In the genomic region with DNA sequence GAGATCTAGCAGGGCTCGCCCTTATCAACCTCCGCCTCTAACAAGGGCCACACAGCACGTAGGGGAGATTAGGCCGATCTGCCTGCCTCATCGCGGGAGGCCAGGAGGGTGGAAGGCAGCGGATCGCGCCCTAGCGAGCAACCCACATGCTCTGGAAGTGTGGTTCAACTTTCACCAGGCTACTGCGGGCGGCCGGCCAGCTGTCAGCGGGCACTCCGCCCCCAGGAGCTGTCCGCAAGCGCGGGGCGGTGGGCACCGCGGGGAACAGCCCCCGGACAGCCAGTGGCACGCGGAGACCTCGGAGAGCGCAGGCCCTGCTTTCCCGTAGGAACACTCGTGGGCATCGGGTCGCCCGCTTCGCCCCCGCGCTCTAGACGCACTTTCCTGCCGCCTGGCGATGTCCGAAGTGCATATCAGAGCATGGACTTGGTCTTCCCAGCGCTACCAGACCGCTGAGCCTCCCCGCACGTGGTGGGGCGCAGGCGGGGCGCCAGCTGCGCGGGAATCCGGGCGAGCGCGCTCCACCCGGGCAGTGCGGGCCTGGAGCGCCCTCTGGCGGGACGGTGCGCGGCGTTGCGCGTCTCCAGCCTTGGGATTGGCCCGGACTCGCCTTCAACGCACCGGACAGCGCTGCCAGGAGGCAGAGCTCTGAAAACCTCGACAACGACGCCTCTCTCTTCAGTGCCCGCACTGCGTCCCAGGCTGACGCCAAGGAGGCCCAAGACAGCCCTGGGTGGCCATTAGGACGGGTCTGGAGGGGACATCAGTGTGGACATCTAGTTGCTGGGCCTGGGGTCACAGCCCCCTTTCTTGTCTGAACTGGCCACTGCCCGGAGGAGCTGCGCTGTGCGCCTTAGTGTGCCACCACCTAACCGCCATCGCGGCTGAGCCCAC, we compare ENCODE assay signal across 1 cellular context.
TF ChIP-seq lines count a peak whose summit lies in the region.

No MANE protein-coding gene starts in this region.

TF ChIP-seq in HepG2, 621 proteins besides CTCF, POLR2A, EP300 and RAD21 (continued from another document and continues in another):
- TF ChIP-seq, protein P1, sequence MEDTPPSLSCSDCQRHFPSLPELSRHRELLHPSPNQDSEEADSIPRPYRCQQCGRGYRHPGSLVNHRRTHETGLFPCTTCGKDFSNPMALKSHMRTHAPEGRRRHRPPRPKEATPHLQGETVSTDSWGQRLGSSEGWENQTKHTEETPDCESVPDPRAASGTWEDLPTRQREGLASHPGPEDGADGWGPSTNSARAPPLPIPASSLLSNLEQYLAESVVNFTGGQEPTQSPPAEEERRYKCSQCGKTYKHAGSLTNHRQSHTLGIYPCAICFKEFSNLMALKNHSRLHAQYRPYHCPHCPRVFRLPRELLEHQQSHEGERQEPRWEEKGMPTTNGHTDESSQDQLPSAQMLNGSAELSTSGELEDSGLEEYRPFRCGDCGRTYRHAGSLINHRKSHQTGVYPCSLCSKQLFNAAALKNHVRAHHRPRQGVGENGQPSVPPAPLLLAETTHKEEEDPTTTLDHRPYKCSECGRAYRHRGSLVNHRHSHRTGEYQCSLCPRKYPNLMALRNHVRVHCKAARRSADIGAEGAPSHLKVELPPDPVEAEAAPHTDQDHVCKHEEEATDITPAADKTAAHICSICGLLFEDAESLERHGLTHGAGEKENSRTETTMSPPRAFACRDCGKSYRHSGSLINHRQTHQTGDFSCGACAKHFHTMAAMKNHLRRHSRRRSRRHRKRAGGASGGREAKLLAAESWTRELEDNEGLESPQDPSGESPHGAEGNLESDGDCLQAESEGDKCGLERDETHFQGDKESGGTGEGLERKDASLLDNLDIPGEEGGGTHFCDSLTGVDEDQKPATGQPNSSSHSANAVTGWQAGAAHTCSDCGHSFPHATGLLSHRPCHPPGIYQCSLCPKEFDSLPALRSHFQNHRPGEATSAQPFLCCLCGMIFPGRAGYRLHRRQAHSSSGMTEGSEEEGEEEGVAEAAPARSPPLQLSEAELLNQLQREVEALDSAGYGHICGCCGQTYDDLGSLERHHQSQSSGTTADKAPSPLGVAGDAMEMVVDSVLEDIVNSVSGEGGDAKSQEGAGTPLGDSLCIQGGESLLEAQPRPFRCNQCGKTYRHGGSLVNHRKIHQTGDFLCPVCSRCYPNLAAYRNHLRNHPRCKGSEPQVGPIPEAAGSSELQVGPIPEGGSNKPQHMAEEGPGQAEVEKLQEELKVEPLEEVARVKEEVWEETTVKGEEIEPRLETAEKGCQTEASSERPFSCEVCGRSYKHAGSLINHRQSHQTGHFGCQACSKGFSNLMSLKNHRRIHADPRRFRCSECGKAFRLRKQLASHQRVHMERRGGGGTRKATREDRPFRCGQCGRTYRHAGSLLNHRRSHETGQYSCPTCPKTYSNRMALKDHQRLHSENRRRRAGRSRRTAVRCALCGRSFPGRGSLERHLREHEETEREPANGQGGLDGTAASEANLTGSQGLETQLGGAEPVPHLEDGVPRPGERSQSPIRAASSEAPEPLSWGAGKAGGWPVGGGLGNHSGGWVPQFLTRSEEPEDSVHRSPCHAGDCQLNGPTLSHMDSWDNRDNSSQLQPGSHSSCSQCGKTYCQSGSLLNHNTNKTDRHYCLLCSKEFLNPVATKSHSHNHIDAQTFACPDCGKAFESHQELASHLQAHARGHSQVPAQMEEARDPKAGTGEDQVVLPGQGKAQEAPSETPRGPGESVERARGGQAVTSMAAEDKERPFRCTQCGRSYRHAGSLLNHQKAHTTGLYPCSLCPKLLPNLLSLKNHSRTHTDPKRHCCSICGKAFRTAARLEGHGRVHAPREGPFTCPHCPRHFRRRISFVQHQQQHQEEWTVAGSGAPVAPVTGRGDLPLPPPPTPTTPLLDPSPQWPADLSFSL (CRISPR knock-in tag; IDR thresholded peaks at IDR 0.05), result no peak
- TF ChIP-seq ZNF841 (CRISPR knock-in tag; IDR thresholded peaks at IDR 0.05; ENCODE audit: borderline replicate concordance) (peak; percentile 82; the same call in 1 of the 2 replicates), ZNF598 (CRISPR knock-in tag; IDR thresholded peaks at IDR 0.05; ENCODE audit: borderline replicate concordance) (peak; percentile 71; the same call in 1 of the 2 replicates), ELF3 (CRISPR knock-in tag; IDR thresholded peaks at IDR 0.05) (peak; percentile 59; the same call in 1 of the 2 replicates), ZNF614 (CRISPR knock-in tag; IDR thresholded peaks at IDR 0.05; ENCODE audit: borderline replicate concordance) (peak; percentile 85), TARDBP (CRISPR knock-in tag; IDR thresholded peaks at IDR 0.05) (0 out of 2 replicates have a peak, but pooled peaks have one; percentile 25), ZNF772 (CRISPR knock-in tag; IDR thresholded peaks at IDR 0.05) (peak; percentile 92; the same call in 1 of the 2 replicates), TAF1 (CRISPR knock-in tag; IDR thresholded peaks at IDR 0.05) (no peak), BCL6 (CRISPR knock-in tag; IDR thresholded peaks at IDR 0.05) (peak; percentile 42; the same call in 1 of the 2 replicates), ZNF724P (CRISPR knock-in tag; IDR thresholded peaks at IDR 0.05; ENCODE audit: borderline replicate concordance) (peak; percentile 91; the same call in 1 of the 2 replicates), ZNF567 (CRISPR knock-in tag; IDR thresholded peaks at IDR 0.05; ENCODE audit: borderline replicate concordance) (0 out of 2 replicates have a peak, but pooled peaks have one; percentile 58), HDAC1 (CRISPR knock-in tag; IDR thresholded peaks at IDR 0.05) (0 out of 2 replicates have a peak, but pooled peaks have one; percentile 34), ZNF431 (CRISPR knock-in tag; IDR thresholded peaks at IDR 0.05; ENCODE audit: borderline replicate concordance, low read depth) (peak; percentile 74), HOXA9 (CRISPR knock-in tag; IDR thresholded peaks at IDR 0.05; ENCODE audit: borderline replicate concordance) (peak; percentile 88), ZBTB8A (CRISPR knock-in tag; IDR thresholded peaks at IDR 0.05; ENCODE audit: borderline replicate concordance, low read depth) (no peak), ZNF883 (CRISPR knock-in tag; IDR thresholded peaks at IDR 0.05; ENCODE audit: not compliant biosample characterization) (peak; percentile 96), ZNF333 (CRISPR knock-in tag; IDR thresholded peaks at IDR 0.05; ENCODE audit: borderline replicate concordance) (0 out of 2 replicates have a peak, but pooled peaks have one; percentile 11), ZKSCAN5 (CRISPR knock-in tag; IDR thresholded peaks at IDR 0.05) (no peak), ZNF879 (CRISPR knock-in tag; IDR thresholded peaks at IDR 0.05) (peak; percentile 90; the same call in 1 of the 2 replicates), ZMYM4 (CRISPR knock-in tag; IDR thresholded peaks at IDR 0.05) (peak; percentile 54; the same call in 1 of the 2 replicates), GATA4 (IDR thresholded peaks at IDR 0.05; ENCODE audit: borderline replicate concordance, low read depth) (no peak), RARG (CRISPR knock-in tag; IDR thresholded peaks at IDR 0.05; ENCODE audit: low read depth) (no peak), NAIF1 (CRISPR knock-in tag; IDR thresholded peaks at IDR 0.05; ENCODE audit: borderline replicate concordance) (no peak; the same call in 1 of the 2 replicates), CBFB (CRISPR knock-in tag; IDR thresholded peaks at IDR 0.05) (peak; percentile 69; the same call in 1 of the 2 replicates), ZNF549 (CRISPR knock-in tag; IDR thresholded peaks at IDR 0.05) (peak; percentile 46; the same call in 1 of the 2 replicates), ZNF780A (CRISPR knock-in tag; IDR thresholded peaks at IDR 0.05) (no peak), TEAD2 (CRISPR knock-in tag; IDR thresholded peaks at IDR 0.05) (peak; percentile 79; the same call in 1 of the 2 replicates), NFIC (IDR thresholded peaks at IDR 0.05; ENCODE audit: low read length) (no peak), SP4 (CRISPR knock-in tag; IDR thresholded peaks at IDR 0.05) (0 out of 2 replicates have a peak, but pooled peaks have one; percentile 54), NR2F1 (CRISPR knock-in tag; IDR thresholded peaks at IDR 0.05) (no peak)
- TF ChIP-seq, protein P2, sequence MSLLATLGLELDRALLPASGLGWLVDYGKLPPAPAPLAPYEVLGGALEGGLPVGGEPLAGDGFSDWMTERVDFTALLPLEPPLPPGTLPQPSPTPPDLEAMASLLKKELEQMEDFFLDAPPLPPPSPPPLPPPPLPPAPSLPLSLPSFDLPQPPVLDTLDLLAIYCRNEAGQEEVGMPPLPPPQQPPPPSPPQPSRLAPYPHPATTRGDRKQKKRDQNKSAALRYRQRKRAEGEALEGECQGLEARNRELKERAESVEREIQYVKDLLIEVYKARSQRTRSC (CRISPR knock-in tag; IDR thresholded peaks at IDR 0.05; ENCODE audit: low read depth), result no peak
- TF ChIP-seq, protein P3, sequence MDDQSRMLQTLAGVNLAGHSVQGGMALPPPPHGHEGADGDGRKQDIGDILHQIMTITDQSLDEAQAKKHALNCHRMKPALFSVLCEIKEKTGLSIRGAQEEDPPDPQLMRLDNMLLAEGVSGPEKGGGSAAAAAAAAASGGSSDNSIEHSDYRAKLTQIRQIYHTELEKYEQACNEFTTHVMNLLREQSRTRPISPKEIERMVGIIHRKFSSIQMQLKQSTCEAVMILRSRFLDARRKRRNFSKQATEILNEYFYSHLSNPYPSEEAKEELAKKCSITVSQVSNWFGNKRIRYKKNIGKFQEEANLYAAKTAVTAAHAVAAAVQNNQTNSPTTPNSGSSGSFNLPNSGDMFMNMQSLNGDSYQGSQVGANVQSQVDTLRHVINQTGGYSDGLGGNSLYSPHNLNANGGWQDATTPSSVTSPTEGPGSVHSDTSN (CRISPR knock-in tag; IDR thresholded peaks at IDR 0.05; ENCODE audit: borderline replicate concordance), result no peak; the same call in 1 of the 2 replicates
- TF ChIP-seq, protein P4, sequence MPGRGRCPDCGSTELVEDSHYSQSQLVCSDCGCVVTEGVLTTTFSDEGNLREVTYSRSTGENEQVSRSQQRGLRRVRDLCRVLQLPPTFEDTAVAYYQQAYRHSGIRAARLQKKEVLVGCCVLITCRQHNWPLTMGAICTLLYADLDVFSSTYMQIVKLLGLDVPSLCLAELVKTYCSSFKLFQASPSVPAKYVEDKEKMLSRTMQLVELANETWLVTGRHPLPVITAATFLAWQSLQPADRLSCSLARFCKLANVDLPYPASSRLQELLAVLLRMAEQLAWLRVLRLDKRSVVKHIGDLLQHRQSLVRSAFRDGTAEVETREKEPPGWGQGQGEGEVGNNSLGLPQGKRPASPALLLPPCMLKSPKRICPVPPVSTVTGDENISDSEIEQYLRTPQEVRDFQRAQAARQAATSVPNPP (CRISPR knock-in tag; IDR thresholded peaks at IDR 0.05), result peak; percentile 85; the same call in 1 of the 2 replicates
- TF ChIP-seq, protein P5, sequence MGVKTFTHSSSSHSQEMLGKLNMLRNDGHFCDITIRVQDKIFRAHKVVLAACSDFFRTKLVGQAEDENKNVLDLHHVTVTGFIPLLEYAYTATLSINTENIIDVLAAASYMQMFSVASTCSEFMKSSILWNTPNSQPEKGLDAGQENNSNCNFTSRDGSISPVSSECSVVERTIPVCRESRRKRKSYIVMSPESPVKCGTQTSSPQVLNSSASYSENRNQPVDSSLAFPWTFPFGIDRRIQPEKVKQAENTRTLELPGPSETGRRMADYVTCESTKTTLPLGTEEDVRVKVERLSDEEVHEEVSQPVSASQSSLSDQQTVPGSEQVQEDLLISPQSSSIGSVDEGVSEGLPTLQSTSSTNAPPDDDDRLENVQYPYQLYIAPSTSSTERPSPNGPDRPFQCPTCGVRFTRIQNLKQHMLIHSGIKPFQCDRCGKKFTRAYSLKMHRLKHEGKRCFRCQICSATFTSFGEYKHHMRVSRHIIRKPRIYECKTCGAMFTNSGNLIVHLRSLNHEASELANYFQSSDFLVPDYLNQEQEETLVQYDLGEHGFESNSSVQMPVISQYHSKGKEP (CRISPR knock-in tag; IDR thresholded peaks at IDR 0.05), result peak; percentile 92; the same call in 1 of the 2 replicates
- TF ChIP-seq, protein P6, sequence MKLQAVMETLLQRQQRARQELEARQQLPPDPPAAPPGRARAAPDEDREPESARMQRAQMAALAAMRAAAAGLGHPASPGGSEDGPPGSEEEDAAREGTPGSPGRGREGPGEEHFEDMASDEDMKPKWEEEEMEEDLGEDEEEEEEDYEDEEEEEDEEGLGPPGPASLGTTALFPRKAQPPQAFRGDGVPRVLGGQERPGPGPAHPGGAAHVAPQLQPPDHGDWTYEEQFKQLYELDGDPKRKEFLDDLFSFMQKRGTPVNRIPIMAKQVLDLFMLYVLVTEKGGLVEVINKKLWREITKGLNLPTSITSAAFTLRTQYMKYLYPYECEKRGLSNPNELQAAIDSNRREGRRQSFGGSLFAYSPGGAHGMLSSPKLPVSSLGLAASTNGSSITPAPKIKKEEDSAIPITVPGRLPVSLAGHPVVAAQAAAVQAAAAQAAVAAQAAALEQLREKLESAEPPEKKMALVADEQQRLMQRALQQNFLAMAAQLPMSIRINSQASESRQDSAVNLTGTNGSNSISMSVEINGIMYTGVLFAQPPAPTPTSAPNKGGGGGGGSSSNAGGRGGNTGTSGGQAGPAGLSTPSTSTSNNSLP (IDR thresholded peaks at IDR 0.05; ENCODE audit: low read depth, low read length), result no peak
- TF ChIP-seq, protein P7, sequence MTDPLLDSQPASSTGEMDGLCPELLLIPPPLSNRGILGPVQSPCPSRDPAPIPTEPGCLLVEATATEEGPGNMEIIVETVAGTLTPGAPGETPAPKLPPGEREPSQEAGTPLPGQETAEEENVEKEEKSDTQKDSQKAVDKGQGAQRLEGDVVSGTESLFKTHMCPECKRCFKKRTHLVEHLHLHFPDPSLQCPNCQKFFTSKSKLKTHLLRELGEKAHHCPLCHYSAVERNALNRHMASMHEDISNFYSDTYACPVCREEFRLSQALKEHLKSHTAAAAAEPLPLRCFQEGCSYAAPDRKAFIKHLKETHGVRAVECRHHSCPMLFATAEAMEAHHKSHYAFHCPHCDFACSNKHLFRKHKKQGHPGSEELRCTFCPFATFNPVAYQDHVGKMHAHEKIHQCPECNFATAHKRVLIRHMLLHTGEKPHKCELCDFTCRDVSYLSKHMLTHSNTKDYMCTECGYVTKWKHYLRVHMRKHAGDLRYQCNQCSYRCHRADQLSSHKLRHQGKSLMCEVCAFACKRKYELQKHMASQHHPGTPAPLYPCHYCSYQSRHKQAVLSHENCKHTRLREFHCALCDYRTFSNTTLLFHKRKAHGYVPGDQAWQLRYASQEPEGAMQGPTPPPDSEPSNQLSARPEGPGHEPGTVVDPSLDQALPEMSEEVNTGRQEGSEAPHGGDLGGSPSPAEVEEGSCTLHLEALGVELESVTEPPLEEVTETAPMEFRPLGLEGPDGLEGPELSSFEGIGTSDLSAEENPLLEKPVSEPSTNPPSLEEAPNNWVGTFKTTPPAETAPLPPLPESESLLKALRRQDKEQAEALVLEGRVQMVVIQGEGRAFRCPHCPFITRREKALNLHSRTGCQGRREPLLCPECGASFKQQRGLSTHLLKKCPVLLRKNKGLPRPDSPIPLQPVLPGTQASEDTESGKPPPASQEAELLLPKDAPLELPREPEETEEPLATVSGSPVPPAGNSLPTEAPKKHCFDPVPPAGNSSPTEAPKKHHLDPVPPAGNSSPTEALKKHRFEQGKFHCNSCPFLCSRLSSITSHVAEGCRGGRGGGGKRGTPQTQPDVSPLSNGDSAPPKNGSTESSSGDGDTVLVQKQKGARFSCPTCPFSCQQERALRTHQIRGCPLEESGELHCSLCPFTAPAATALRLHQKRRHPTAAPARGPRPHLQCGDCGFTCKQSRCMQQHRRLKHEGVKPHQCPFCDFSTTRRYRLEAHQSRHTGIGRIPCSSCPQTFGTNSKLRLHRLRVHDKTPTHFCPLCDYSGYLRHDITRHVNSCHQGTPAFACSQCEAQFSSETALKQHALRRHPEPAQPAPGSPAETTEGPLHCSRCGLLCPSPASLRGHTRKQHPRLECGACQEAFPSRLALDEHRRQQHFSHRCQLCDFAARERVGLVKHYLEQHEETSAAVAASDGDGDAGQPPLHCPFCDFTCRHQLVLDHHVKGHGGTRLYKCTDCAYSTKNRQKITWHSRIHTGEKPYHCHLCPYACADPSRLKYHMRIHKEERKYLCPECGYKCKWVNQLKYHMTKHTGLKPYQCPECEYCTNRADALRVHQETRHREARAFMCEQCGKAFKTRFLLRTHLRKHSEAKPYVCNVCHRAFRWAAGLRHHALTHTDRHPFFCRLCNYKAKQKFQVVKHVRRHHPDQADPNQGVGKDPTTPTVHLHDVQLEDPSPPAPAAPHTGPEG (CRISPR knock-in tag; IDR thresholded peaks at IDR 0.05), result peak; percentile 88; the same call in 1 of the 2 replicates
